In the genomic region with DNA sequence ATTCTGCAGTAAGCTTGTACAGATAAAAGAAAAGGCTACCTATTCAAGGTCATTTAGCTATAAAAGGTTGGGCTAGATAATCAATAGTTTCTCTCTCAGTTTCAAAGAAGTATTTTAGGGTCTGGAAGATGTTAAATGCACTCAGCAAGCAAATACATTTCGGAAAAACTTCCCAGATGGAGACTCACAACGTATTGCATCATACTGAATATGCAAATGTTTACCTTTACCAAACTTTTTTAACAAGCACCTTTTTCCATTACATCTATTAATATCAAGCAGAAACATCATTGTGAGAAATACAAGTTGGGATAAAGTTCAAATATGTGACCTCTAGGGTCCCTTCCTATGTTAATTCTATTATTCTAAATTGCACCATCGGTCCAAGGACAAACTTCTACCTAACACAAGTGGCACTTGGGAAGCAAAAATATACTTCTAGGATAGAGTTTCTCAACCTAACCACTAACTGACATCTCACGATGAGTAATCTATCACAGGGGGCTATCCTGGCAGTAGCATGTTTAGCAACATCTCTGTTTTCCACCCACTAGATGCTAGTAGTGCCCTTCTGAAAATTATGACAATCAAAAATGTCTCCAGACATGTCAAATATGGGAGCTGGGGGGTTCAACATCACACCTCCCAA, we compare ENCODE assay signal across 9 cellular contexts. TPM values are rescaled to one million over a fixed set of nuclear protein-coding genes. Genes with fewer than 3 reads are reported as not detected.
DNase-seq lines count a peak whose midpoint lies in the region; ATAC-seq and TF ChIP-seq lines count a peak whose summit lies in the region.
"Had no signal": no experiment of that assay in that cellular context is flagged by ENCODE, and none has a peak within 500 bp of the region (broad histone marks: within the 10 kb centered on the region; RNA-seq: fewer than 3 reads in every experiment).

No MANE protein-coding gene starts in this region.

- peak overlapping the region; percentile 7; the same call in 1 of the 2 replicates for H3K27ac ChIP-seq in SK-N-MC
- no peak overlapping the region for H3K27ac ChIP-seq in left ventricle myocardium inferior (replicated peaks)

- H3K4me3 ChIP-seq in SK-N-MC: no peak overlapping the region
- no peak overlapping the region for H3K4me3 ChIP-seq in fibroblast of pulmonary artery (replicated peaks; ENCODE audit: low read depth, low read length)
- H3K4me3 ChIP-seq in left ventricle myocardium inferior: no peak overlapping the region

- H3K4me1 Mint-ChIP-seq in activated naive CD4-positive, alpha-beta T cell treated with anti-CD3 and anti-CD28 coated beads, Interleukin-2, amount 50 U/mL, for 24 hours: peaks cover 97% of the 10 kb centered on the region

- peak overlapping the region; percentile 67 for H3K4me3 Mint-ChIP-seq in activated naive CD4-positive, alpha-beta T cell treated with anti-CD3 and anti-CD28 coated beads, Interleukin-2, amount 50 U/mL, for 24 hours

- no peaks in the 10 kb centered on the region for H3K9me3 Mint-ChIP-seq in activated naive CD4-positive, alpha-beta T cell treated with anti-CD3 and anti-CD28 coated beads, Interleukin-2, amount 50 U/mL, for 24 hours

- H3K36me3 Mint-ChIP-seq in activated naive CD4-positive, alpha-beta T cell treated with anti-CD3 and anti-CD28 coated beads, Interleukin-2, amount 50 U/mL, for 24 hours: peaks cover 5% of the 10 kb centered on the region

- H3K4me1 ChIP-seq in left ventricle myocardium inferior: peaks cover 97% of the 10 kb centered on the region

- intact Hi-C loops in left ventricle myocardium inferior (cut with micrococcal nuclease): no loop called here

- no peak for ATAC-seq in HG02678 (IDR thresholded peaks at IDR 0.05; ENCODE audit: unreplicated experiment)

- no peak for DNase-seq in activated naive CD4-positive, alpha-beta T cell treated with anti-CD3 and anti-CD28 coated beads, Interleukin-2, amount 50 U/mL, for 16 hours
- DNase-seq in SK-N-MC (ENCODE audit: low read depth, low spot score) (no peak), fibroblast of pulmonary artery (ENCODE audit: low read depth) (peak; percentile 29), left ventricle myocardium inferior (no peak), SHP77 treated with DMSO at 0.1 percent for 48 hours (lab: John Stamatoyannopoulos, UW) (no peak), KG1 (lab: John Stamatoyannopoulos, UW) (no peak)
- DNase-seq: NCI-H2081 had no signal

- no peaks in the 10 kb centered on the region for H3K27me3 ChIP-seq in left ventricle myocardium inferior (ENCODE audit: low read depth)

- no peak overlapping the region for H3K9ac ChIP-seq in SK-N-MC (ENCODE audit: insufficient read length)

- H3K27me3 Mint-ChIP-seq in activated naive CD4-positive, alpha-beta T cell treated with anti-CD3 and anti-CD28 coated beads, Interleukin-2, amount 50 U/mL, for 24 hours: no peaks in the 10 kb centered on the region

- H3K9me3 ChIP-seq in SK-N-MC (ENCODE audit: low read depth, low read length) (no peaks in the 10 kb centered on the region), left ventricle myocardium inferior (replicated peaks) (no peaks in the 10 kb centered on the region)

- H3K27ac Mint-ChIP-seq in activated naive CD4-positive, alpha-beta T cell treated with anti-CD3 and anti-CD28 coated beads, Interleukin-2, amount 50 U/mL, for 24 hours: peak overlapping the region; percentile 65

- TF ChIP-seq CTCF in fibroblast of pulmonary artery (IDR thresholded peaks at IDR 0.05; ENCODE audit: low read length, missing control alignments): no peak
- TF ChIP-seq CTCF in left ventricle myocardium inferior (IDR thresholded peaks at IDR 0.05; ENCODE audit: borderline replicate concordance): no peak

- H3K36me3 ChIP-seq in SK-N-MC (ENCODE audit: insufficient read depth, low read length): peaks cover 12% of the 10 kb centered on the region
- no peaks in the 10 kb centered on the region for H3K36me3 ChIP-seq in left ventricle myocardium inferior

RNA-seq across cellular contexts. Expression of a gene that starts 14.6 kb away (rescaled TPM):
- total RNA-seq in left ventricle myocardium inferior: 23.7 TPM
